15 cellular contexts compared by ENCODE assay signal in genomic region chr9:86660146-86660545, GRCh38.
A peak's percentile ranks its signal among the peaks of the same experiment; 100 is the strongest.
DNase-seq lines count a peak whose midpoint lies in the region; ATAC-seq and TF ChIP-seq lines count a peak whose summit lies in the region.
"Had no signal": no experiment of that assay in that cellular context is flagged by ENCODE, and none has a peak within 500 bp of the region (broad histone marks: within the 10 kb centered on the region; RNA-seq: fewer than 3 reads in every experiment).

No MANE protein-coding gene starts in this region.

- H3F3A ChIP-seq in SK-N-SH (replicated peaks; ENCODE audit: insufficient read depth) (no peaks in the 10 kb centered on the region), smooth muscle cell (ENCODE audit: low read depth) (no peaks in the 10 kb centered on the region)

- H3K4me1 ChIP-seq in SK-N-SH (ENCODE audit: control insufficient read depth in 1 of 2, insufficient read depth in 2 of 2, low read depth in 1 of 2, low read length in 1 of 2) (peaks cover 0 to 7% of the 10 kb centered on the region in 2 experiments; a peak in 1 of 4 replicates), smooth muscle cell (ENCODE audit: low read depth) (no peaks in the 10 kb centered on the region), uterus (no peaks in the 10 kb centered on the region)
- H3K4me1 ChIP-seq: lower lobe of right lung, thyroid gland had no signal

- H3K9me3 ChIP-seq in SK-N-SH = no peaks in the 10 kb centered on the region
- no peaks in the 10 kb centered on the region for H3K9me3 ChIP-seq in smooth muscle cell (replicated peaks; ENCODE audit: low read depth)
- no peaks in the 10 kb centered on the region for H3K9me3 ChIP-seq in uterus
- H3K9me3 ChIP-seq: lower lobe of right lung, thyroid gland had no signal

- H3K36me3 ChIP-seq in SK-N-SH (replicated peaks in 1 of 2; ENCODE audit: control insufficient read depth in 1 of 2, insufficient read depth in 2 of 2, low read length in 1 of 2) (no peaks in the 10 kb centered on the region), smooth muscle cell (ENCODE audit: low read depth) (no peaks in the 10 kb centered on the region), uterus (no peaks in the 10 kb centered on the region)
- H3K36me3 ChIP-seq: lower lobe of right lung, thyroid gland, WERI-Rb-1 had no signal

- H3K4me3 ChIP-seq in SK-N-SH (ENCODE audit: low read depth in 2 of 2, low read length in 1 of 2) (no peak overlapping the region), fibroblast of the aortic adventitia (ENCODE audit: low read depth, low read length) (no peak overlapping the region), smooth muscle cell (no peak overlapping the region), uterus (no peak overlapping the region)
- H3K4me3 ChIP-seq: lower lobe of right lung, thyroid gland had no signal

- ATAC-seq in activated T-cell treated with anti-CD3 and anti-CD28 coated beads, Interleukin-2, amount 50 U/mL, for 72 hours (replicated peaks in 1 of 2) = peak in 1 of 2 donors; percentile 61
- ATAC-seq: lower lobe of right lung had no signal

- TF ChIP-seq CTCF in SK-N-SH (IDR thresholded peaks at IDR 0.05) (no peak), fibroblast of the aortic adventitia (IDR thresholded peaks at IDR 0.05; ENCODE audit: insufficient read depth, low read length) (no peak), smooth muscle cell (IDR thresholded peaks at IDR 0.05; ENCODE audit: borderline replicate concordance, insufficient read depth, poor library complexity, severe bottlenecking) (no peak), uterus (IDR thresholded peaks at IDR 0.05) (no peak)

- H3K4me1 Mint-ChIP-seq in activated T-cell treated with anti-CD3 and anti-CD28 coated beads, Interleukin-2, amount 50 U/mL, for 72 hours (ENCODE audit: low read depth) = no peaks in the 10 kb centered on the region
- no peaks in the 10 kb centered on the region for H3K4me1 Mint-ChIP-seq in activated CD4-positive, alpha-beta memory T cell treated with anti-CD3 and anti-CD28 coated beads for 36 hours (ENCODE audit: low read depth)
- peaks cover 5% of the 10 kb centered on the region for H3K4me1 Mint-ChIP-seq in T-helper 2 cell treated with Interferon-gamma antibody and Interleukin-4, amounts not matched to agents 5 μg/mL and 100 μg/mL, for 36 hours (ENCODE audit: low read depth)

- H3K27ac Mint-ChIP-seq in activated T-cell treated with anti-CD3 and anti-CD28 coated beads, Interleukin-2, amount 50 U/mL, for 72 hours = peak overlapping the region; percentile 60
- H3K27ac Mint-ChIP-seq in activated CD4-positive, alpha-beta memory T cell treated with anti-CD3 and anti-CD28 coated beads for 36 hours = no peak overlapping the region
- no peak overlapping the region for H3K27ac Mint-ChIP-seq in T-helper 2 cell treated with Interferon-gamma antibody and Interleukin-4, amounts not matched to agents 5 μg/mL and 100 μg/mL, for 36 hours

- H4K20me1 ChIP-seq in SK-N-SH (ENCODE audit: insufficient read depth) = no peaks in the 10 kb centered on the region
- no peaks in the 10 kb centered on the region for H4K20me1 ChIP-seq in smooth muscle cell (ENCODE audit: low read depth)

- H3K27me3 ChIP-seq in SK-N-SH (ENCODE audit: insufficient read depth) (no peaks in the 10 kb centered on the region), smooth muscle cell (ENCODE audit: low read depth) (no peaks in the 10 kb centered on the region), uterus (no peaks in the 10 kb centered on the region)
- H3K27me3 ChIP-seq: thyroid gland had no signal

- H3K9me2 ChIP-seq in SK-N-SH = no peaks in the 10 kb centered on the region

- CTCF ChIA-PET in SK-N-SH (lab: Yijun Ruan, JAX) = interaction anchor here (1.8 kb wide), 1 partner anchor 22 kb away, joined by 6 read pairs; no protein-coding TSS in a partner anchor
- CTCF ChIA-PET in activated CD4-positive, alpha-beta memory T cell treated with anti-CD3 and anti-CD28 coated beads for 36 hours (lab: Charles Lee) = no interaction called here

- H2AFZ ChIP-seq in SK-N-SH (ENCODE audit: low read depth) (no peak overlapping the region), smooth muscle cell (ENCODE audit: low read depth) (no peak overlapping the region)

- no peak overlapping the region for H3K9ac ChIP-seq in SK-N-SH
- H3K9ac ChIP-seq in smooth muscle cell (ENCODE audit: low read depth) = no peak overlapping the region

- H3K36me3 Mint-ChIP-seq in activated T-cell treated with anti-CD3 and anti-CD28 coated beads, Interleukin-2, amount 50 U/mL, for 72 hours (ENCODE audit: insufficient read depth in 2 of 2) = no peaks in the 10 kb centered on the region
- no peaks in the 10 kb centered on the region for H3K36me3 Mint-ChIP-seq in activated CD4-positive, alpha-beta memory T cell treated with anti-CD3 and anti-CD28 coated beads for 36 hours
- no peaks in the 10 kb centered on the region for H3K36me3 Mint-ChIP-seq in T-helper 2 cell treated with Interferon-gamma antibody and Interleukin-4, amounts not matched to agents 5 μg/mL and 100 μg/mL, for 36 hours (ENCODE audit: low read depth)

- H3K27ac ChIP-seq in SK-N-SH (ENCODE audit: low read depth in 2 of 2, low read length in 1 of 2) (peak overlapping the region in 1 of 2 experiments; percentile 26; a peak in 1 of 4 replicates), smooth muscle cell (ENCODE audit: low read depth) (no peak overlapping the region), uterus (no peak overlapping the region)
- H3K27ac ChIP-seq: lower lobe of right lung, thyroid gland, WERI-Rb-1 had no signal

- H3K79me2 ChIP-seq in SK-N-SH (ENCODE audit: insufficient read depth) = no peaks in the 10 kb centered on the region
- no peaks in the 10 kb centered on the region for H3K79me2 ChIP-seq in smooth muscle cell (ENCODE audit: low read depth)

- H3K4me3 Mint-ChIP-seq in activated T-cell treated with anti-CD3 and anti-CD28 coated beads, Interleukin-2, amount 50 U/mL, for 72 hours = peak overlapping the region in 1 of 2 donors; percentile 49
- H3K4me3 Mint-ChIP-seq in activated CD4-positive, alpha-beta memory T cell treated with anti-CD3 and anti-CD28 coated beads for 36 hours = no peak overlapping the region
- H3K4me3 Mint-ChIP-seq in T-helper 2 cell treated with Interferon-gamma antibody and Interleukin-4, amounts not matched to agents 5 μg/mL and 100 μg/mL, for 36 hours = no peak overlapping the region
- H3K4me3 Mint-ChIP-seq: activated T-cell treated with anti-CD3 and anti-CD28 coated beads, Interleukin-2, amount 50 U/mL, for 4 hours had no signal

- peak in 1 of 2 experiments; percentile 56; a peak in 1 of 4 replicates for TF ChIP-seq EP300 in SK-N-SH (IDR thresholded peaks at IDR 0.05; ENCODE audit: borderline replicate concordance in 1 of 2, low read depth in 1 of 2, low read length in 1 of 2)

- POLR2A ChIA-PET in SK-N-SH (lab: Yijun Ruan, JAX) = no interaction called here
- POLR2A ChIA-PET in activated CD4-positive, alpha-beta memory T cell treated with anti-CD3 and anti-CD28 coated beads for 36 hours (lab: Charles Lee) = no interaction called here

- TF ChIP-seq POLR2A in uterus (IDR thresholded peaks at IDR 0.05) = no peak

- peaks cover 0 to 1% of the 10 kb centered on the region in 2 donors for H3K9me3 Mint-ChIP-seq in activated T-cell treated with anti-CD3 and anti-CD28 coated beads, Interleukin-2, amount 50 U/mL, for 72 hours
- no peaks in the 10 kb centered on the region for H3K9me3 Mint-ChIP-seq in activated CD4-positive, alpha-beta memory T cell treated with anti-CD3 and anti-CD28 coated beads for 36 hours
- H3K9me3 Mint-ChIP-seq in T-helper 2 cell treated with Interferon-gamma antibody and Interleukin-4, amounts not matched to agents 5 μg/mL and 100 μg/mL, for 36 hours = no peaks in the 10 kb centered on the region
- H3K9me3 Mint-ChIP-seq: activated T-cell treated with anti-CD3 and anti-CD28 coated beads, Interleukin-2, amount 50 U/mL, for 4 hours had no signal

- H3K27me3 Mint-ChIP-seq in activated T-cell treated with anti-CD3 and anti-CD28 coated beads, Interleukin-2, amount 50 U/mL, for 72 hours (ENCODE audit: low read depth) = no peaks in the 10 kb centered on the region
- H3K27me3 Mint-ChIP-seq in activated CD4-positive, alpha-beta memory T cell treated with anti-CD3 and anti-CD28 coated beads for 36 hours = peaks cover 4% of the 10 kb centered on the region
- no peaks in the 10 kb centered on the region for H3K27me3 Mint-ChIP-seq in T-helper 2 cell treated with Interferon-gamma antibody and Interleukin-4, amounts not matched to agents 5 μg/mL and 100 μg/mL, for 36 hours (ENCODE audit: low read depth)

- WGBS in SK-N-SH (ENCODE audit: low lambda C conversion rate) = 19% methylated on average over 1 of the region's 1 CpG
- WGBS in smooth muscle cell (ENCODE audit: low lambda C conversion rate) = 14% methylated on average over 1 of the region's 1 CpG

- intact Hi-C loops in activated CD4-positive, alpha-beta memory T cell treated with anti-CD3 and anti-CD28 coated beads for 36 hours (cut with micrococcal nuclease) = no loop called here
- intact Hi-C loops in uterus (cut with DNase I; ENCODE audit: low total_unique reads) = no loop called here

- peak in 1 of 2 donors; percentile 11 for DNase-seq in activated T-cell treated with anti-CD3 and anti-CD28 coated beads, Interleukin-2, amount 50 U/mL, for 72 hours
- no peak for DNase-seq in activated T-cell treated with anti-CD3 and anti-CD28 coated beads, Interleukin-2, amount 50 U/mL, for 48 hours
- no peak for DNase-seq in SK-N-SH
- peak; percentile 93 for DNase-seq in fibroblast of the aortic adventitia (ENCODE audit: low read depth)
- no peak for DNase-seq in smooth muscle cell (lab: John Stamatoyannopoulos, UW; ENCODE audit: unreplicated experiment)
- DNase-seq in activated CD4-positive, alpha-beta memory T cell treated with anti-CD3 and anti-CD28 coated beads for 36 hours = no peak
- DNase-seq in uterus = no peak
- no peak for DNase-seq in T-helper 2 cell treated with Interferon-gamma antibody and Interleukin-4, amounts not matched to agents 5 μg/mL and 100 μg/mL, for 36 hours (ENCODE audit: low spot score)
- DNase-seq: activated T-cell treated with anti-CD3 and anti-CD28 coated beads, Interleukin-2, amount 50 U/mL, for 4 hours; cerebellar nuclear complex; lower lobe of right lung; NCI-H526 treated with DMSO at 0.1 percent for 48 hours; SHP77; thyroid gland; WERI-Rb-1 had no signal

- no peak overlapping the region for H3K4me2 ChIP-seq in SK-N-SH
- H3K4me2 ChIP-seq in smooth muscle cell = peak overlapping the region; percentile 56

- TF ChIP-seq RAD21 in SK-N-SH (IDR thresholded peaks at IDR 0.05; ENCODE audit: low read length) = no peak

TF ChIP-seq in SK-N-SH, 30 proteins besides CTCF, POLR2A, EP300 and RAD21 (continues in another document):
- no peak for TF ChIP-seq SIN3A (IDR thresholded peaks at IDR 0.05; ENCODE audit: borderline replicate concordance, low read depth, low read length)
- TF ChIP-seq MEF2A (IDR thresholded peaks at IDR 0.05; ENCODE audit: borderline replicate concordance, low read depth) = 0 out of 2 replicates have a peak, but pooled peaks have one; percentile 13
- TF ChIP-seq TEAD4 (IDR thresholded peaks at IDR 0.05; ENCODE audit: borderline replicate concordance, insufficient read depth) = 0 out of 2 replicates have a peak, but pooled peaks have one; percentile 32
